20 cellular contexts compared by ENCODE assay signal in genomic region chr2:202022755-202023154, GRCh38. TPM values are rescaled to one million over a fixed set of nuclear protein-coding genes. Genes with fewer than 3 reads are reported as not detected.
DNase-seq lines count a peak whose midpoint lies in the region; ATAC-seq and TF ChIP-seq lines count a peak whose summit lies in the region.
"Had no signal": no experiment of that assay in that cellular context is flagged by ENCODE, and none has a peak within 500 bp of the region (broad histone marks: within the 10 kb centered on the region; RNA-seq: fewer than 3 reads in every experiment).

No MANE protein-coding gene starts in this region.

- peak overlapping the region; percentile 31 for H3K4me3 ChIP-seq in GM23338
- no peak overlapping the region for H3K4me3 ChIP-seq in NT2/D1 (ENCODE audit: insufficient read length, low read depth)
- H3K4me3 ChIP-seq in neural progenitor cell: peak overlapping the region; percentile 20
- H3K4me3 ChIP-seq: pancreas, PC-9 had no signal

- H3K9ac ChIP-seq in NT2/D1 (ENCODE audit: insufficient read length, low read depth) (peak overlapping the region; percentile 6), neural progenitor cell (no peak overlapping the region)

- TF ChIP-seq CTCF in GM23338 (conservative IDR thresholded peaks at IDR 0.05; ENCODE audit: low read depth in 2 of 2): no peak
- TF ChIP-seq CTCF in neural progenitor cell (IDR thresholded peaks at IDR 0.05): no peak
- TF ChIP-seq CTCF in natural killer cell (IDR thresholded peaks at IDR 0.05): no peak

- H3K79me2 ChIP-seq in GM23338 (replicated peaks; ENCODE audit: insufficient read depth): no peaks in the 10 kb centered on the region
- no peaks in the 10 kb centered on the region for H3K79me2 ChIP-seq in neural progenitor cell (ENCODE audit: low read depth)

- H3K4me2 ChIP-seq in GM23338 (peak overlapping the region; percentile 68), neural progenitor cell (peak overlapping the region; percentile 64)
- H3K4me2 ChIP-seq: PC-9 had no signal

- peak overlapping the region; percentile 55 for H3K4me3 Mint-ChIP-seq in GM23338
- H3K4me3 Mint-ChIP-seq in neural progenitor cell: no peak overlapping the region
- H3K4me3 Mint-ChIP-seq in natural killer cell: no peak overlapping the region
- H3K4me3 Mint-ChIP-seq: activated T-cell treated with anti-CD3 and anti-CD28 coated beads, Interleukin-2, amount 50 U/mL, for 72 hours; effector memory CD8-positive, alpha-beta T cell; T-helper 2 cell treated with Interferon-gamma antibody and Interleukin-4, amounts not matched to agents 5 μg/mL and 100 μg/mL, for 36 hours; type B pancreatic cell had no signal

- H3K4me1 Mint-ChIP-seq in GM23338: peaks cover 54% of the 10 kb centered on the region
- peaks cover 38% of the 10 kb centered on the region for H3K4me1 Mint-ChIP-seq in neural progenitor cell
- H3K4me1 Mint-ChIP-seq in natural killer cell: no peaks in the 10 kb centered on the region

- H3K9me3 Mint-ChIP-seq in GM23338 (no peaks in the 10 kb centered on the region), neural progenitor cell (no peaks in the 10 kb centered on the region), natural killer cell (no peaks in the 10 kb centered on the region)
- H3K9me3 Mint-ChIP-seq: activated T-cell treated with anti-CD3 and anti-CD28 coated beads, Interleukin-2, amount 50 U/mL, for 72 hours; effector memory CD8-positive, alpha-beta T cell; T-helper 2 cell treated with Interferon-gamma antibody and Interleukin-4, amounts not matched to agents 5 μg/mL and 100 μg/mL, for 36 hours; type B pancreatic cell had no signal

- H2AFZ ChIP-seq in GM23338 (no peak overlapping the region), neural progenitor cell (replicated peaks) (no peak overlapping the region)
- H2AFZ ChIP-seq: PC-9 had no signal

- H3K9me2 ChIP-seq in GM23338 (ENCODE audit: insufficient read depth): no peaks in the 10 kb centered on the region

- H4K20me1 ChIP-seq in GM23338 (replicated peaks; ENCODE audit: insufficient read depth): no peaks in the 10 kb centered on the region
- H4K20me1 ChIP-seq in neural progenitor cell (ENCODE audit: low read depth): no peaks in the 10 kb centered on the region

- DNase-seq in GM23338 (ENCODE audit: low spot score) (no peak), NCI-H1092 treated with DMSO at 0.1 percent for 48 hours (lab: John Stamatoyannopoulos, UW) (peak; percentile 42), NT2/D1 (ENCODE audit: low read depth, low spot score) (no peak), neural progenitor cell (ENCODE audit: low spot score) (no peak), natural killer cell (no peak), SIG-M5 (lab: John Stamatoyannopoulos, UW) (no peak)
- DNase-seq: activated CD8-positive, alpha-beta memory T cell treated with anti-CD3 and anti-CD28 coated beads for 24 hours; activated naive CD4-positive, alpha-beta T cell treated with anti-CD3 and anti-CD28 coated beads, Interleukin-2, amount 50 U/mL, for 16 hours; activated T-cell treated with anti-CD3 and anti-CD28 coated beads, Interleukin-2, amount 50 U/mL, for 72 hours; effector memory CD8-positive, alpha-beta T cell; NCI-H187 treated with DMSO at 0.1 percent for 48 hours; NCI-H526 treated with DMSO at 0.1 percent for 48 hours; pancreas; PC-9 had no signal

- H3K4me1 ChIP-seq in GM23338 (ENCODE audit: insufficient read depth) (peaks cover 53% of the 10 kb centered on the region), NT2/D1 (ENCODE audit: insufficient read depth, insufficient read length) (peaks cover 17% of the 10 kb centered on the region), neural progenitor cell (peaks cover 49% of the 10 kb centered on the region)
- H3K4me1 ChIP-seq: pancreas had no signal

- H3K27ac ChIP-seq in GM23338 (ENCODE audit: low read depth) (peak overlapping the region; percentile 76), neural progenitor cell (peak overlapping the region; percentile 88)
- H3K27ac ChIP-seq: pancreas, PC-9 had no signal

- H3K27ac Mint-ChIP-seq in GM23338 (peak overlapping the region; percentile 50), neural progenitor cell (peak overlapping the region; percentile 24), natural killer cell (no peak overlapping the region)
- H3K27ac Mint-ChIP-seq: activated T-cell treated with anti-CD3 and anti-CD28 coated beads, Interleukin-2, amount 50 U/mL, for 72 hours; effector memory CD8-positive, alpha-beta T cell; T-helper 2 cell treated with Interferon-gamma antibody and Interleukin-4, amounts not matched to agents 5 μg/mL and 100 μg/mL, for 36 hours; type B pancreatic cell had no signal

- H3K36me3 Mint-ChIP-seq in GM23338 (ENCODE audit: low read depth) (no peaks in the 10 kb centered on the region; the same call in 2 of the 3 replicates), neural progenitor cell (no peaks in the 10 kb centered on the region), natural killer cell (no peaks in the 10 kb centered on the region)
- H3K36me3 Mint-ChIP-seq: type B pancreatic cell had no signal

- H3K36me3 ChIP-seq in GM23338 (ENCODE audit: insufficient read depth) (no peaks in the 10 kb centered on the region), NT2/D1 (ENCODE audit: insufficient read depth, insufficient read length, low read length) (no peaks in the 10 kb centered on the region), neural progenitor cell (no peaks in the 10 kb centered on the region)
- H3K36me3 ChIP-seq: pancreas had no signal

- H3K9me3 ChIP-seq in NT2/D1 (ENCODE audit: insufficient read depth, low read length): no peaks in the 10 kb centered on the region
- H3K9me3 ChIP-seq in neural progenitor cell (ENCODE audit: low read depth): no peaks in the 10 kb centered on the region
- H3K9me3 ChIP-seq: pancreas had no signal

- intact Hi-C loops in natural killer cell (cut with micrococcal nuclease): no loop called here

- no peak for ATAC-seq in GM23338
- ATAC-seq in natural killer cell: no peak
- ATAC-seq in HG02852 (IDR thresholded peaks at IDR 0.05; ENCODE audit: unreplicated experiment): no peak
- ATAC-seq: activated T-cell treated with anti-CD3 and anti-CD28 coated beads, Interleukin-2, amount 50 U/mL, for 72 hours; effector memory CD8-positive, alpha-beta T cell; pancreas had no signal

- peaks cover 17% of the 10 kb centered on the region for H3F3A ChIP-seq in GM23338 (replicated peaks; ENCODE audit: low read depth)
- H3F3A ChIP-seq in neural progenitor cell (ENCODE audit: low read depth): peaks cover 68% of the 10 kb centered on the region

- H3K27me3 Mint-ChIP-seq in GM23338 (ENCODE audit: insufficient read depth, low read depth, poor library complexity) (peaks cover 24% of the 10 kb centered on the region), neural progenitor cell (ENCODE audit: insufficient read depth, low read depth) (peaks cover 5% of the 10 kb centered on the region), natural killer cell (ENCODE audit: low read depth in 2 of 2) (peaks cover 6 to 17% of the 10 kb centered on the region in 2 donors)

- peaks cover 33% of the 10 kb centered on the region for H3K27me3 ChIP-seq in GM23338 (ENCODE audit: insufficient read depth)
- H3K27me3 ChIP-seq in NT2/D1 (ENCODE audit: insufficient read depth, insufficient read length): peaks cover 26% of the 10 kb centered on the region
- no peaks in the 10 kb centered on the region for H3K27me3 ChIP-seq in neural progenitor cell
- H3K27me3 ChIP-seq: pancreas had no signal

TF ChIP-seq in GM23338, 12 proteins besides CTCF, POLR2A, EP300 and RAD21 (continues in another document):
- TF ChIP-seq JUNB (IDR thresholded peaks at IDR 0.05; ENCODE audit: unreplicated experiment) (no peak), CREB1 (CRISPR knock-in tag; IDR thresholded peaks at IDR 0.05; ENCODE audit: low read depth) (no peak), ZNF114 (CRISPR knock-in tag; IDR thresholded peaks at IDR 0.05) (no peak), STAT1 (IDR thresholded peaks at IDR 0.05; ENCODE audit: unreplicated experiment) (no peak), NANOG (IDR thresholded peaks at IDR 0.05; ENCODE audit: borderline replicate concordance) (no peak), REST (IDR thresholded peaks at IDR 0.05; ENCODE audit: unreplicated experiment) (no peak), POLR2AphosphoS5 (IDR thresholded peaks at IDR 0.05; ENCODE audit: low read depth) (no peak)

RNA-seq across cellular contexts. Expression of gene FZD7, which starts 10.9 kb away (rescaled TPM):
- 404 and 435 TPM in 2 replicates for total RNA-seq in GM23338 (2014; rRNA removed; shearing (Covaris generic))
- polyA plus RNA-seq in GM23338 (2016; fragmentation: Nextera tagmentation; extraction: Ambion mirVana): 164 and 188 TPM in 2 replicates
- total RNA-seq in neural progenitor cell (ENCODE audit: low replicate concordance) (79.4 and 106 TPM in 2 replicates), natural killer cell (1 to 10 TPM in 1 of 3 donors, under 1 TPM in 1, not detected in 1; 0.27 to 1.6 TPM)

RNA-seq across cellular contexts. Expression of gene KIAA2012, which starts 50.3 kb away (rescaled TPM):
- total RNA-seq in GM23338 (2014; rRNA removed; shearing (Covaris generic)): 0.03 TPM in 1 of 2 replicates, not detected in the other
- polyA plus RNA-seq in GM23338 (2016; fragmentation: Nextera tagmentation; extraction: Ambion mirVana): 0.07 and 0.08 TPM in 2 replicates
- total RNA-seq in neural progenitor cell (ENCODE audit: low replicate concordance): not detected in 2 replicates
- not detected for total RNA-seq in natural killer cell
- total RNA-seq: activated T-cell treated with anti-CD3 and anti-CD28 coated beads, Interleukin-2, amount 50 U/mL, for 72 hours; chondrocyte; myocyte; pancreas; PC-9; SK-MEL-5 had no signal

Comparison
In these comparisons a context has a peak if more than half of its experiments do, and no peak if none do; other contexts are left out.
1. H3K27ac Mint-ChIP-seq: peak in GM23338 (single experiment) and neural progenitor cell (single experiment); none in natural killer cell (0 of 2).
2. RNA of gene FZD7, which starts 10.9 kb away (total RNA-seq): 404 to 435 TPM in GM23338 and 79.4 to 106 TPM in neural progenitor cell; 0.27 to 1.6 TPM in natural killer cell; every median in the first group is over 10 times any median in the second.